Comparison of ENCODE assay signal across 8 cellular contexts in the genomic region with DNA sequence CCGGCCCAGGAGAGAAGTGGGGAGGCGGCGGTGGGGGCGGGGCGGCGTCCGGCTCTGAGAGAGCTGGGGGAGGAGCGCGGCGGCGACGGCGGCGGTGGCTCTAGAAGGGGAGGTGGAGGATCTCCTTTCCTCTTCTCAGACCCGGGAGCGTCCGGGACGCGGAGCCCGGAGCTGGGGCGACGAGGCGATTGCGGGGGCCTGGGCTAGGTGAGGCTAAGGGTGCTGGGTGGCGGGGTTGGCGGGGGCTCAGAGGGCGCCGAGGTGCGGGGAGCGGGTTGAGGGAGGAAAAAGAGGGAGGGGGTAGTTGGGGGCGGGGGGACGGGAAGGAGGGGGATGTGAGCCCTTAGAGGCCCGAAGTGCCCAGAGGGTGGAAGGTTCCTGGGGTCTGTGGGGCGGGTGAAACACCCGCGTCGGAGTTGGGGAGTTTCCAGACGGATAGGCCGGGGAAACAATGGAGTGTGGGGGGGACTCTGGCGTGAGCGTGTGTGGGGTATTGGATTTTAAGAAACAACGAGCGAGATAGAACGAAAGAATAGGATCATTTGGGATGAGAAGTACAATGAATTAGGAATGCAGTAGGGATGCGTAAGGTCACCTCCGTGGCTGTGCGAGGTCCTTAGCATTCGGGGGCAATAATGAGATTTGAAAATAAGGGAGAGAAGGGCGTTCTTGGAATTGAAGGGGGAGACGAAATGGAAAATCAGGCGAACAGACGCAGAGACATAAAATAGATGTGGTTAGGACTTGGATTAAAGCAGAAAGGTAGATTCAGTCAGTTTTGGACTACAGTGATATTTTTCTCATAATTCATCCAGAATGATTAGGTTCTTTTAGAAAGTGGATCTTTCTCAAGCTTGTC. TPM values are rescaled to one million over a fixed set of nuclear protein-coding genes. Genes with fewer than 3 reads are reported as not detected.
A peak's percentile ranks its signal among the peaks of the same experiment; 100 is the strongest.
DNase-seq lines count a peak whose midpoint lies in the region; ATAC-seq and TF ChIP-seq lines count a peak whose summit lies in the region.

Gene SPATS2, plus strand, starts transcription at position 82 of the 859 bp plus-strand sequence. CDS start 93,551 bp downstream, outside the sequence.

- no peaks in the 10 kb centered on the region for H3K36me3 ChIP-seq in right atrium auricular region

- H3K36me3 Mint-ChIP-seq in activated naive CD8-positive, alpha-beta T cell treated with anti-CD3 and anti-CD28 coated beads, Interleukin-2, amount 10 ng/mL, durations not matched to agents 7 days and 5 days, result peaks cover 8% of the 10 kb centered on the region

- H3K4me1 Mint-ChIP-seq in activated naive CD8-positive, alpha-beta T cell treated with anti-CD3 and anti-CD28 coated beads, Interleukin-2, amount 10 ng/mL, durations not matched to agents 7 days and 5 days, result peaks cover 27% of the 10 kb centered on the region

- no peak for ATAC-seq in activated naive CD8-positive, alpha-beta T cell treated with anti-CD3 and anti-CD28 coated beads, Interleukin-2, amount 10 ng/mL, durations not matched to agents 7 days and 5 days (ENCODE audit: low read depth)

- no peak for TF ChIP-seq CTCF in right atrium auricular region (IDR thresholded peaks at IDR 0.05)
- no peak for TF ChIP-seq CTCF in retinal pigment epithelial cell (conservative IDR thresholded peaks at IDR 0.05; ENCODE audit: low read depth, low read length)

- H3K4me3 Mint-ChIP-seq in activated naive CD8-positive, alpha-beta T cell treated with anti-CD3 and anti-CD28 coated beads, Interleukin-2, amount 10 ng/mL, durations not matched to agents 7 days and 5 days, result peak within 1 kb of the TSS; percentile 90

- peaks cover 2% of the 10 kb centered on the region for H3K27me3 Mint-ChIP-seq in activated naive CD8-positive, alpha-beta T cell treated with anti-CD3 and anti-CD28 coated beads, Interleukin-2, amount 10 ng/mL, durations not matched to agents 7 days and 5 days

- H3K4me3 ChIP-seq in right atrium auricular region, result peak within 1 kb of the TSS; percentile 84 to 91
- peak within 1 kb of the TSS; percentile 90 for H3K4me3 ChIP-seq in retinal pigment epithelial cell (ENCODE audit: low read length)

- H3K9me3 Mint-ChIP-seq in activated naive CD8-positive, alpha-beta T cell treated with anti-CD3 and anti-CD28 coated beads, Interleukin-2, amount 10 ng/mL, durations not matched to agents 7 days and 5 days, result no peaks in the 10 kb centered on the region

- peak within 1 kb of the TSS; percentile 95 to 99 for H3K27ac ChIP-seq in right atrium auricular region

- no peaks in the 10 kb centered on the region for H3K9me3 ChIP-seq in right atrium auricular region

- peak within 1 kb of the TSS; percentile 97 for H3K27ac Mint-ChIP-seq in activated naive CD8-positive, alpha-beta T cell treated with anti-CD3 and anti-CD28 coated beads, Interleukin-2, amount 10 ng/mL, durations not matched to agents 7 days and 5 days

- H3K27me3 ChIP-seq in right atrium auricular region, result no peaks in the 10 kb centered on the region

- H3K4me1 ChIP-seq in right atrium auricular region, result peaks cover 0 to 28% of the 10 kb centered on the region in 2 donors

- POLR2A ChIA-PET in activated naive CD8-positive, alpha-beta T cell treated with anti-CD3 and anti-CD28 coated beads, Interleukin-2, amount 10 ng/mL, durations not matched to agents 7 days and 5 days (lab: Charles Lee), result interaction anchor here (0.6 to 2.6 kb wide), 22 partner anchors 8 to 475 kb away, joined by 3 to 18 read pairs (median 4); partner anchors contain the start of genes BCDIN3D, DNAJC22, MCRS1 and TROAP

- DNase-seq in NCI-H1417 (lab: John Stamatoyannopoulos, UW) (peak; percentile 53 to 90 (median 83)), NCI-H1417 treated with DMSO at 0.1 percent for 48 hours (lab: John Stamatoyannopoulos, UW) (no peak), Kasumi-1 (lab: John Stamatoyannopoulos, UW) (peak; percentile 34 to 56), right atrium auricular region (ENCODE audit: low spot score) (peak; percentile 92), retinal pigment epithelial cell (ENCODE audit: low read depth) (no peak), NK-92 (lab: John Stamatoyannopoulos, UW; ENCODE audit: unreplicated experiment) (no peak), middle frontal gyrus (ENCODE audit: extremely low spot score, low spot score) (no peak)
- DNase-seq in activated naive CD8-positive, alpha-beta T cell treated with anti-CD3 and anti-CD28 coated beads, Interleukin-2, amount 10 ng/mL, durations not matched to agents 7 days and 5 days, result no peak

RNA-seq across cellular contexts. Expression of gene SPATS2, which starts in this region (rescaled TPM):
- total RNA-seq in activated naive CD8-positive, alpha-beta T cell treated with anti-CD3 and anti-CD28 coated beads, Interleukin-2, amount 10 ng/mL, durations not matched to agents 7 days and 5 days, result 10 to 100 TPM; 12.1 to 13.3 TPM
- 1 to 10 TPM; 4.6 to 7.6 TPM for total RNA-seq in right atrium auricular region

Comparison
In these comparisons a context has a peak if more than half of its experiments do, and no peak if none do; other contexts are left out.
1. DNase-seq: peak in NCI-H1417 (3 of 3), Kasumi-1 (2 of 2) and right atrium auricular region (single experiment); none in NCI-H1417 treated with DMSO at 0.1 percent for 48 hours (single experiment), activated naive CD8-positive, alpha-beta T cell treated with anti-CD3 and anti-CD28 coated beads, Interleukin-2, amount 10 ng/mL, durations not matched to agents 7 days and 5 days (single experiment), retinal pigment epithelial cell (single experiment), NK-92 (single experiment) and middle frontal gyrus (single experiment).